Comparison of ENCODE assay signal across 10 cellular contexts in genomic region chr4:57037982-57038604, GRCh38. TPM values are rescaled to one million over a fixed set of nuclear protein-coding genes. Genes with fewer than 3 reads are reported as not detected.
DNase-seq lines count a peak whose midpoint lies in the region; ATAC-seq and TF ChIP-seq lines count a peak whose summit lies in the region.
"Had no signal": no experiment of that assay in that cellular context is flagged by ENCODE, and none has a peak within 500 bp of the region (broad histone marks: within the 10 kb centered on the region; RNA-seq: fewer than 3 reads in every experiment).

No MANE protein-coding gene starts in this region.

- peaks cover 20 to 23% of the 10 kb centered on the region in 2 experiments for H3K4me1 Mint-ChIP-seq in H9

- H3K27me3 Mint-ChIP-seq in H9 (ENCODE audit: low read depth): peaks cover 10% of the 10 kb centered on the region

- no peak overlapping the region for H3T11ph ChIP-seq in H9 (ENCODE audit: low read length)

- peak; percentile 87 for ATAC-seq in left lung

- H4K5ac ChIP-seq in H9 (ENCODE audit: insufficient read length, low read depth, low read length): no peak overlapping the region

- H3K9me3 Mint-ChIP-seq in H9: no peaks in the 10 kb centered on the region
- H3K9me3 Mint-ChIP-seq: stimulated activated naive B cell treated with anti-CD40 and anti-IgM and Interleukin-4, amounts not matched to agents 10 μg/mL and 1 μg/mL and 100 μg/mL, for 72 hours had no signal

- H3K27me3 ChIP-seq in H9 (ENCODE audit: insufficient read depth, low read length): no peaks in the 10 kb centered on the region
- no peaks in the 10 kb centered on the region for H3K27me3 ChIP-seq in left lung
- no peaks in the 10 kb centered on the region for H3K27me3 ChIP-seq in testis
- H3K27me3 ChIP-seq: BLaER1 had no signal

- H2BK120ac ChIP-seq in H9 (ENCODE audit: low read depth, low read length, poor library complexity, severe bottlenecking): no peak overlapping the region

- no peaks in the 10 kb centered on the region for H4K20me1 ChIP-seq in H9 (ENCODE audit: control insufficient read depth, insufficient read depth, insufficient read length)

- no peaks in the 10 kb centered on the region for H3K9me3 ChIP-seq in H9 (ENCODE audit: control insufficient read depth, low read depth, low read length)
- H3K9me3 ChIP-seq in left lung: no peaks in the 10 kb centered on the region
- no peaks in the 10 kb centered on the region for H3K9me3 ChIP-seq in testis
- H3K9me3 ChIP-seq: BLaER1 had no signal

- no peak overlapping the region for H2AK5ac ChIP-seq in H9 (ENCODE audit: insufficient read length, low read length)

- H3K4me2 ChIP-seq in H9 (ENCODE audit: insufficient read depth, insufficient read length, low read length): peak overlapping the region; percentile 28
- H3K4me2 ChIP-seq: BLaER1 had no signal

- peak; percentile 11 to 73 (median 39) for DNase-seq in NCI-H1417 (lab: John Stamatoyannopoulos, UW)
- no peak for DNase-seq in NCI-H1417 treated with DMSO at 0.1 percent for 48 hours (lab: John Stamatoyannopoulos, UW)
- DNase-seq in H9: peak; percentile 79
- DNase-seq in NCI-H526 treated with DMSO at 0.1 percent for 48 hours (lab: John Stamatoyannopoulos, UW): peak; percentile 29
- peak; percentile 61 to 70 for DNase-seq in cardiac fibroblast (ENCODE audit: low read depth in 2 of 2)
- peak in 1 of 2 donors; percentile 87 for DNase-seq in left lung
- peak; percentile 82 for DNase-seq in testis
- DNase-seq in stimulated activated naive CD4-positive, alpha-beta T cell treated with Interleukin-2 at 50 U/mL for 16 hours (lab: John Stamatoyannopoulos, UW): no peak
- DNase-seq: stimulated activated naive B cell treated with anti-CD40 and anti-IgM and Interleukin-4, amounts not matched to agents 10 μg/mL and 1 μg/mL and 100 μg/mL, for 72 hours had no signal

- no peak overlapping the region for H3K18ac ChIP-seq in H9 (ENCODE audit: insufficient read length, low read depth, low read length)

- WGBS in H9 (ENCODE audit: extremely low coverage, insufficient read length, low lambda C conversion rate): no CpG with 5 or more reads among the region's 15 CpGs
- WGBS in testis, 2 donors: 33 to 40% methylated on average over 8 to 15 of the region's 15 CpGs

- no peaks in the 10 kb centered on the region for H3K36me3 Mint-ChIP-seq in H9 (ENCODE audit: insufficient read depth in 1 of 3, low read depth in 3 of 3)

- no peak overlapping the region for H2BK12ac ChIP-seq in H9 (ENCODE audit: insufficient read length, low read depth, low read length)

- no peak overlapping the region for H3K9ac ChIP-seq in H9 (ENCODE audit: extremely low read depth, insufficient read length, low read length)
- H3K9ac ChIP-seq: BLaER1 had no signal

- H3K27ac ChIP-seq in H9 (ENCODE audit: insufficient read length, low read depth, low read length): no peak overlapping the region
- no peak overlapping the region for H3K27ac ChIP-seq in left lung
- peak overlapping the region in 1 of 2 donors; percentile 54 for H3K27ac ChIP-seq in testis
- H3K27ac ChIP-seq: BLaER1 had no signal

- no peaks in the 10 kb centered on the region for H3K79me2 ChIP-seq in H9 (ENCODE audit: insufficient read depth, low read length)

- H3K23ac ChIP-seq in H9 (ENCODE audit: insufficient read length, low read depth, low read length): no peak overlapping the region

- H4K8ac ChIP-seq in H9 (replicated peaks; ENCODE audit: insufficient read length, low read depth, low read length): no peak overlapping the region

- no peak overlapping the region for H2BK15ac ChIP-seq in H9 (ENCODE audit: low read depth, low read length)

- no peak overlapping the region for H4K91ac ChIP-seq in H9 (ENCODE audit: insufficient read length, low read depth, low read length)

- H3K79me1 ChIP-seq in H9 (ENCODE audit: insufficient read depth, low read depth, low read length, poor library complexity, severe bottlenecking): no peaks in the 10 kb centered on the region

- H3K4me3 ChIP-seq in cardiac fibroblast (replicated peaks in 1 of 2; ENCODE audit: low read depth in 2 of 2, low read length in 2 of 2) (no peak overlapping the region), left lung (no peak overlapping the region), testis (peak overlapping the region in 1 of 2 donors; percentile 42)
- H3K4me3 ChIP-seq: BLaER1 had no signal

- H3K4ac ChIP-seq in H9 (ENCODE audit: low read depth, low read length): no peak overlapping the region

- no peak overlapping the region for H2BK5ac ChIP-seq in H9 (ENCODE audit: insufficient read length, low read length)

- H2AFZ ChIP-seq in H9 (ENCODE audit: low read length): peak overlapping the region; percentile 93

- no peak overlapping the region for H2BK20ac ChIP-seq in H9 (ENCODE audit: low read depth, low read length, poor library complexity, severe bottlenecking)

- H3K27ac Mint-ChIP-seq in H9: peak overlapping the region in 1 of 3 experiments; percentile 6; a peak in 1 of 7 replicates
- H3K27ac Mint-ChIP-seq: stimulated activated naive B cell treated with anti-CD40 and anti-IgM and Interleukin-4, amounts not matched to agents 10 μg/mL and 1 μg/mL and 100 μg/mL, for 72 hours had no signal

- H3K4me1 ChIP-seq in H9 (ENCODE audit: insufficient read depth, low read length) (no peaks in the 10 kb centered on the region; the same call in 1 of the 2 replicates), left lung (no peaks in the 10 kb centered on the region), testis (peaks cover 27% of the 10 kb centered on the region)
- H3K4me1 ChIP-seq: BLaER1 had no signal

- H3K4me3 Mint-ChIP-seq in H9: peak overlapping the region; percentile 56 to 68
- H3K4me3 Mint-ChIP-seq: stimulated activated naive B cell treated with anti-CD40 and anti-IgM and Interleukin-4, amounts not matched to agents 10 μg/mL and 1 μg/mL and 100 μg/mL, for 72 hours had no signal

- no peak for TF ChIP-seq POLR2A in testis (IDR thresholded peaks at IDR 0.05)

- H3K14ac ChIP-seq in H9 (ENCODE audit: insufficient read depth, low read length): no peak overlapping the region

- intact Hi-C loops in left lung (cut with DNase I) (no loop called here), testis (cut with DNase I; ENCODE audit: low total_unique reads) (no loop called here)

- TF ChIP-seq CTCF in H9 (conservative IDR thresholded peaks at IDR 0.05) (peak; percentile 99), cardiac fibroblast (IDR thresholded peaks at IDR 0.05; ENCODE audit: low read depth, low read length) (peak; percentile 85), left lung (IDR thresholded peaks at IDR 0.05) (peak; percentile 65 to 72), testis (IDR thresholded peaks at IDR 0.05) (peak in 2 of 3 experiments; percentile 51 to 72)

- peaks cover 0 to 8% of the 10 kb centered on the region in 2 donors for H3K36me3 ChIP-seq in left lung
- H3K36me3 ChIP-seq in testis (ENCODE audit: low read depth, missing control alignments): no peaks in the 10 kb centered on the region

- no peaks in the 10 kb centered on the region for H3K23me2 ChIP-seq in H9 (ENCODE audit: insufficient read length, low read depth, low read length, poor library complexity, severe bottlenecking)

- no peak overlapping the region for H3K56ac ChIP-seq in H9 (ENCODE audit: insufficient read length, low read depth, low read length)

RNA-seq across cellular contexts. Expression of gene POLR2B, which starts 59.4 kb away (rescaled TPM):
- total RNA-seq in H9 (2021) (108 and 111 TPM in 2 replicates), left lung (10 to 100 TPM; 62.1 to 77.8 TPM), testis (100 to 1,000 TPM in 1 of 2 donors, 10 to 100 TPM in 1; 81.8 to 104 TPM)
- polyA plus RNA-seq in testis (ENCODE audit: insufficient read depth, low read depth, low replicate concordance): 81.8 TPM

Comparison
In these comparisons a context has a peak if more than half of its experiments do, and no peak if none do; other contexts are left out.
1. DNase-seq: peak in NCI-H1417 (3 of 3), H9 (single experiment), NCI-H526 treated with DMSO at 0.1 percent for 48 hours (single experiment), cardiac fibroblast (2 of 2) and testis (single experiment); none in NCI-H1417 treated with DMSO at 0.1 percent for 48 hours (single experiment) and stimulated activated naive CD4-positive, alpha-beta T cell treated with Interleukin-2 at 50 U/mL for 16 hours (single experiment).
2. Peak in every context shown above with its lines, with median percentiles within 50 percentile points of each other: CTCF ChIP-seq.